In the genomic region with DNA sequence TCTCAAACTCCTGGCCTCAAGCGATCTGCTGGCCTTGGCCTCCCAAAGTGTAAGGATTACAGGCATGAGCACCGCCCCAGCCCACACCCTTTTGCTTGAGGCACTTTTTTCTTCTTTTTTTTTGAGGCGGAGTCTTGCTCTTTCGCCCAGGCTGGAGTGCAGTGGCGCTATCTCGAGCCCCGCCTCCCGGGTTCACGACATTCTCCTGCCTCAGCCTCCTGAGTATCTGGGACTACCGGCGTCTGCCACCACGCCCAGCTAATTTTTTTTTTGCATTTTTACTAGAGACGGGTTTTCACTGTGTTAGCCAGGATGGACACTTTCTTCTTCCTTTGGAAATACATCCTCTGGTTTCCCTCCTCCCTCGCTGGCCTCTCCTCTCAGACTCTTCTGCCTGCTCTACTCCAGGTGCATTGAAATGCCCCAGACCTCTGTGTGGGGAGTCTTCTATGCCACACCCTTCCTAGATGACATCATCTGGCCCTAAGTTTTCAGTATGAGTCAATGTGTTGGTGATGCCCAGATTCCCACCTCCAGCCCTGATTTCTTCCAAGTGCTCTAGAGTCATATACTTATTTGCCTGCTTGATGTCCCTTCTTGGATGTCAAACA, we compare ENCODE assay signal across 11 cellular contexts. TPM values are rescaled to one million over a fixed set of nuclear protein-coding genes. Genes with fewer than 3 reads are reported as not detected.
DNase-seq lines count a peak whose midpoint lies in the region; ATAC-seq and TF ChIP-seq lines count a peak whose summit lies in the region.
"Had no signal": no experiment of that assay in that cellular context is flagged by ENCODE, and none has a peak within 500 bp of the region (broad histone marks: within the 10 kb centered on the region; RNA-seq: fewer than 3 reads in every experiment).

No MANE protein-coding gene starts in this region.

- peaks cover 0 to 6% (median 2%) of the 10 kb centered on the region in 7 donors for H3K9me3 Mint-ChIP-seq in CD4-positive, CD25-positive, alpha-beta regulatory T cell
- H3K9me3 Mint-ChIP-seq in HFFc6, result peaks cover 5% of the 10 kb centered on the region
- H3K9me3 Mint-ChIP-seq in activated naive CD8-positive, alpha-beta T cell treated with anti-CD3 and anti-CD28 coated beads, Interleukin-2, amount 10 ng/mL, durations not matched to agents 7 days and 5 days, result peaks cover 4% of the 10 kb centered on the region

- peak overlapping the region in 2 of 3 donors; percentile 26 to 57 for H3K27ac Mint-ChIP-seq in CD4-positive, CD25-positive, alpha-beta regulatory T cell
- peak overlapping the region; percentile 73 for H3K27ac Mint-ChIP-seq in HFFc6
- H3K27ac Mint-ChIP-seq in activated naive CD8-positive, alpha-beta T cell treated with anti-CD3 and anti-CD28 coated beads, Interleukin-2, amount 10 ng/mL, durations not matched to agents 7 days and 5 days, result peak overlapping the region; percentile 47

- peaks cover 49% of the 10 kb centered on the region for H3K36me3 Mint-ChIP-seq in CD4-positive, CD25-positive, alpha-beta regulatory T cell
- peaks cover 48% of the 10 kb centered on the region for H3K36me3 Mint-ChIP-seq in HFFc6 (ENCODE audit: low read depth)
- H3K36me3 Mint-ChIP-seq in activated naive CD8-positive, alpha-beta T cell treated with anti-CD3 and anti-CD28 coated beads, Interleukin-2, amount 10 ng/mL, durations not matched to agents 7 days and 5 days, result peaks cover 55% of the 10 kb centered on the region

- no peaks in the 10 kb centered on the region for H3K4me1 ChIP-seq in CD4-positive, CD25-positive, alpha-beta regulatory T cell (ENCODE audit: control insufficient read depth, insufficient read depth, low read length, poor library complexity, severe bottlenecking)

- no peak for TF ChIP-seq CTCF in HFFc6 (IDR thresholded peaks at IDR 0.05)

- no peak overlapping the region for H3K4me3 ChIP-seq in CD4-positive, CD25-positive, alpha-beta regulatory T cell (ENCODE audit: low read depth, low read length)

- H3K27me3 ChIP-seq in CD4-positive, CD25-positive, alpha-beta regulatory T cell (ENCODE audit: control insufficient read depth, insufficient read depth, low read length), result no peaks in the 10 kb centered on the region

- H3K27ac ChIP-seq in CD4-positive, CD25-positive, alpha-beta regulatory T cell (ENCODE audit: insufficient read depth, low read length, poor library complexity, severe bottlenecking), result no peak overlapping the region

- no peaks in the 10 kb centered on the region for H3K27me3 Mint-ChIP-seq in CD4-positive, CD25-positive, alpha-beta regulatory T cell
- peaks cover 5% of the 10 kb centered on the region for H3K27me3 Mint-ChIP-seq in HFFc6 (ENCODE audit: insufficient read depth)
- H3K27me3 Mint-ChIP-seq in activated naive CD8-positive, alpha-beta T cell treated with anti-CD3 and anti-CD28 coated beads, Interleukin-2, amount 10 ng/mL, durations not matched to agents 7 days and 5 days, result no peaks in the 10 kb centered on the region

- peaks cover 3% of the 10 kb centered on the region for H3K36me3 ChIP-seq in CD4-positive, CD25-positive, alpha-beta regulatory T cell (ENCODE audit: control insufficient read depth, insufficient read depth, low read length)

- no peak overlapping the region for H3K4me3 Mint-ChIP-seq in CD4-positive, CD25-positive, alpha-beta regulatory T cell
- no peak overlapping the region for H3K4me3 Mint-ChIP-seq in HFFc6
- no peak overlapping the region for H3K4me3 Mint-ChIP-seq in activated naive CD8-positive, alpha-beta T cell treated with anti-CD3 and anti-CD28 coated beads, Interleukin-2, amount 10 ng/mL, durations not matched to agents 7 days and 5 days

- H3K9me3 ChIP-seq in CD4-positive, CD25-positive, alpha-beta regulatory T cell (ENCODE audit: control insufficient read depth in 2 of 2, low read length in 2 of 2), result no peaks in the 10 kb centered on the region

- peaks cover 22 to 45% (median 26%) of the 10 kb centered on the region in 4 donors for H3K4me1 Mint-ChIP-seq in CD4-positive, CD25-positive, alpha-beta regulatory T cell
- peaks cover 13% of the 10 kb centered on the region for H3K4me1 Mint-ChIP-seq in HFFc6 (ENCODE audit: low read depth)
- H3K4me1 Mint-ChIP-seq in activated naive CD8-positive, alpha-beta T cell treated with anti-CD3 and anti-CD28 coated beads, Interleukin-2, amount 10 ng/mL, durations not matched to agents 7 days and 5 days, result peaks cover 39% of the 10 kb centered on the region

- no peak for DNase-seq in CD4-positive, CD25-positive, alpha-beta regulatory T cell
- DNase-seq in HFFc6 (peak; percentile 27), kidney glomerular epithelial cell (lab: John Stamatoyannopoulos, UW) (peak; percentile 34), DMS79 (lab: John Stamatoyannopoulos, UW) (no peak)
- DNase-seq in activated naive CD8-positive, alpha-beta T cell treated with anti-CD3 and anti-CD28 coated beads, Interleukin-2, amount 10 ng/mL, durations not matched to agents 7 days and 5 days, result no peak
- DNase-seq: activated gamma-delta T cell, NCI-H82, T-helper 9 cell had no signal

- ATAC-seq in CD4-positive, CD25-positive, alpha-beta regulatory T cell (ENCODE audit: low read depth in 2 of 2), result no peak
- ATAC-seq in activated naive CD8-positive, alpha-beta T cell treated with anti-CD3 and anti-CD28 coated beads, Interleukin-2, amount 10 ng/mL, durations not matched to agents 7 days and 5 days (ENCODE audit: low read depth), result no peak
- ATAC-seq in GM18517 (IDR thresholded peaks at IDR 0.05; ENCODE audit: unreplicated experiment) (no peak), GM19455 (IDR thresholded peaks at IDR 0.05; ENCODE audit: unreplicated experiment) (no peak), SK-N-SH treated with all-trans-retinoic acid at 6 μM for 48 hours (no peak)

- POLR2A ChIA-PET in activated naive CD8-positive, alpha-beta T cell treated with anti-CD3 and anti-CD28 coated beads, Interleukin-2, amount 10 ng/mL, durations not matched to agents 7 days and 5 days (lab: Charles Lee), result interaction anchor here (1.5 kb wide), 1 partner anchor 18 kb away, joined by 5 read pairs; no protein-coding TSS in a partner anchor

TF ChIP-seq in SK-N-SH treated with all-trans-retinoic acid at 6 μM for 48 hours, 23 proteins besides CTCF, POLR2A, EP300 and RAD21:
- TF ChIP-seq ESRRG (CRISPR knock-in tag; IDR thresholded peaks at IDR 0.05) (no peak), ZNF70 (CRISPR knock-in tag; IDR thresholded peaks at IDR 0.05) (no peak), PPARA (CRISPR knock-in tag; IDR thresholded peaks at IDR 0.05; ENCODE audit: borderline replicate concordance) (no peak), ZNF565 (CRISPR knock-in tag; conservative IDR thresholded peaks at IDR 0.05; ENCODE audit: low read depth) (no peak), TCF4 (CRISPR knock-in tag; IDR thresholded peaks at IDR 0.05; ENCODE audit: borderline replicate concordance) (no peak), OSR1 (CRISPR knock-in tag; IDR thresholded peaks at IDR 0.05) (no peak), RARB (CRISPR knock-in tag; IDR thresholded peaks at IDR 0.05) (no peak)
- TF ChIP-seq, protein P1, sequence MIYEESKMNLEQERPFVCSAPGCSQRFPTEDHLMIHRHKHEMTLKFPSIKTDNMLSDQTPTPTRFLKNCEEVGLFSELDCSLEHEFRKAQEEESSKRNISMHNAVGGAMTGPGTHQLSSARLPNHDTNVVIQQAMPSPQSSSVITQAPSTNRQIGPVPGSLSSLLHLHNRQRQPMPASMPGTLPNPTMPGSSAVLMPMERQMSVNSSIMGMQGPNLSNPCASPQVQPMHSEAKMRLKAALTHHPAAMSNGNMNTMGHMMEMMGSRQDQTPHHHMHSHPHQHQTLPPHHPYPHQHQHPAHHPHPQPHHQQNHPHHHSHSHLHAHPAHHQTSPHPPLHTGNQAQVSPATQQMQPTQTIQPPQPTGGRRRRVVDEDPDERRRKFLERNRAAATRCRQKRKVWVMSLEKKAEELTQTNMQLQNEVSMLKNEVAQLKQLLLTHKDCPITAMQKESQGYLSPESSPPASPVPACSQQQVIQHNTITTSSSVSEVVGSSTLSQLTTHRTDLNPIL (CRISPR knock-in tag; IDR thresholded peaks at IDR 0.05; ENCODE audit: low read depth), result no peak
- TF ChIP-seq, protein P2, sequence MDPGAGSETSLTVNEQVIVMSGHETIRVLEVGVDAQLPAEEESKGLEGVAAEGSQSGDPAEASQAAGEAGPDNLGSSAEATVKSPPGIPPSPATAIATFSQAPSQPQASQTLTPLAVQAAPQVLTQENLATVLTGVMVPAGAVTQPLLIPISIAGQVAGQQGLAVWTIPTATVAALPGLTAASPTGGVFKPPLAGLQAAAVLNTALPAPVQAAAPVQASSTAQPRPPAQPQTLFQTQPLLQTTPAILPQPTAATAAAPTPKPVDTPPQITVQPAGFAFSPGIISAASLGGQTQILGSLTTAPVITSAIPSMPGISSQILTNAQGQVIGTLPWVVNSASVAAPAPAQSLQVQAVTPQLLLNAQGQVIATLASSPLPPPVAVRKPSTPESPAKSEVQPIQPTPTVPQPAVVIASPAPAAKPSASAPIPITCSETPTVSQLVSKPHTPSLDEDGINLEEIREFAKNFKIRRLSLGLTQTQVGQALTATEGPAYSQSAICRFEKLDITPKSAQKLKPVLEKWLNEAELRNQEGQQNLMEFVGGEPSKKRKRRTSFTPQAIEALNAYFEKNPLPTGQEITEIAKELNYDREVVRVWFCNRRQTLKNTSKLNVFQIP (CRISPR knock-in tag; IDR thresholded peaks at IDR 0.05; ENCODE audit: borderline replicate concordance, low read depth), result no peak

RNA-seq across cellular contexts. Expression of a gene that starts 20.7 kb away (rescaled TPM):
- total RNA-seq in CD4-positive, CD25-positive, alpha-beta regulatory T cell, result 5,591 TPM
- 1,000 to 10,000 TPM; 2,708 to 4,074 (median 3,846) TPM for polyA plus RNA-seq in CD4-positive, CD25-positive, alpha-beta regulatory T cell
- 1,000 to 10,000 TPM; 2,421 to 2,688 (median 2,563) TPM for total RNA-seq in HFFc6 (2021; fragmentation: NEBNext Ultra II Directional; extraction: Animal tissue kit (Norgen Biotek cat#: 25700))
- 1,000 to 10,000 TPM; 5,393 to 5,681 TPM for total RNA-seq in activated naive CD8-positive, alpha-beta T cell treated with anti-CD3 and anti-CD28 coated beads, Interleukin-2, amount 10 ng/mL, durations not matched to agents 7 days and 5 days

RNA-seq across cellular contexts. Expression of a gene that starts 56.5 kb away (rescaled TPM):
- 22.9 TPM for total RNA-seq in CD4-positive, CD25-positive, alpha-beta regulatory T cell
- 1 to 10 TPM in 3 of 4 donors, under 1 TPM in 1; 0.41 to 2.8 (median 1.6) TPM for polyA plus RNA-seq in CD4-positive, CD25-positive, alpha-beta regulatory T cell
- 10 to 100 TPM; 16.5 to 27.2 (median 18.8) TPM for total RNA-seq in HFFc6 (2021; fragmentation: NEBNext Ultra II Directional; extraction: Animal tissue kit (Norgen Biotek cat#: 25700))
- 10 to 100 TPM; 18.6 to 19.6 TPM for total RNA-seq in activated naive CD8-positive, alpha-beta T cell treated with anti-CD3 and anti-CD28 coated beads, Interleukin-2, amount 10 ng/mL, durations not matched to agents 7 days and 5 days

Comparison
In these comparisons a context has a peak if more than half of its experiments do, and no peak if none do; other contexts are left out.
1. DNase-seq: peak in HFFc6 (single experiment) and kidney glomerular epithelial cell (single experiment); none in CD4-positive, CD25-positive, alpha-beta regulatory T cell (0 of 3), activated naive CD8-positive, alpha-beta T cell treated with anti-CD3 and anti-CD28 coated beads, Interleukin-2, amount 10 ng/mL, durations not matched to agents 7 days and 5 days (single experiment) and DMS79 (single experiment).
2. Peak in every context shown above with its lines, with median percentiles within 50 percentile points of each other: H3K27ac Mint-ChIP-seq.